In the genomic region with DNA sequence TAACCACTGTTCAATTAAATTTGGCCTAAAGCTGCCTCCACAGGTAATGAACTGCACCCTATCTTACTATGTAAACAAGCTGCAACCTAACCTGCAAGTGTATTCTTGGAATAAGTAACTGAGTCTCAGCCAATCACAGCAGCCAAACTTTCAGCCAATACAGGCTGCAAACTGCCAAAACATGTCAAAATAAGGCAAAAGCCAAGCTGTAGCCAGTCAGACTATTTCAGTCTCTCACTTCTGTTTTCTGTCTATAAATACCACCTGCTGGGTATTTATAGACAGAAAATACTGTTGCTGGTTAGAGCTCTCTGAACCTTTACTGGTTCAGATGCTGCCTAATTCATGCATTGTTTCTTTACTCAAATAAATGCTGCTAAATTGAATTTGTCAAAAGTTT, we compare ENCODE assay signal across 8 cellular contexts. TPM values are rescaled to one million over a fixed set of nuclear protein-coding genes. Genes with fewer than 3 reads are reported as not detected.
DNase-seq lines count a peak whose midpoint lies in the region; ATAC-seq, FAIRE-seq and TF ChIP-seq lines count a peak whose summit lies in the region.

No MANE protein-coding gene starts in this region.

- DNase-seq in NCI-H446 (lab: John Stamatoyannopoulos, UW) (peak; percentile 14 to 76), right lobe of liver (peak in 1 of 3 donors; percentile 80), H54 (ENCODE audit: insufficient read length, low spot score) (no peak), HEK293T (ENCODE audit: extremely low spot score) (no peak), kidney (no peak)
- DNase-seq in CD8-positive, alpha-beta memory T cell = no peak

- H3K27ac ChIP-seq in right lobe of liver (peak overlapping the region in 2 of 3 donors; percentile 25 to 73), kidney (ENCODE audit: low read depth in 2 of 2, low read length in 2 of 2) (no peak overlapping the region)
- no peak overlapping the region for H3K27ac ChIP-seq in CD8-positive, alpha-beta memory T cell (ENCODE audit: low read depth, low read length)

- CTCF ChIA-PET in CD8-positive, alpha-beta memory T cell (lab: Charles Lee) = no interaction called here
- CTCF ChIA-PET in HEK293T (lab: Yijun Ruan, JAX) = interaction anchor here (1.1 kb wide), 1 partner anchor 132 kb away, joined by 8 read pairs; no protein-coding TSS in a partner anchor

- no peaks in the 10 kb centered on the region for H3K9me3 Mint-ChIP-seq in CD8-positive, alpha-beta memory T cell

- H3K36me3 ChIP-seq in right lobe of liver (no peaks in the 10 kb centered on the region), kidney (ENCODE audit: control insufficient read depth in 1 of 2, insufficient read depth in 2 of 2, low read length in 2 of 2) (no peaks in the 10 kb centered on the region)
- no peaks in the 10 kb centered on the region for H3K36me3 ChIP-seq in CD8-positive, alpha-beta memory T cell (ENCODE audit: insufficient read depth, low read length)

- FAIRE-seq in H54 (lab: Jason Lieb, UNC) (no peak), kidney (lab: Jason Lieb, UNC) (no peak)

- H3K27ac Mint-ChIP-seq in CD8-positive, alpha-beta memory T cell = no peak overlapping the region

- H3K9me3 ChIP-seq in right lobe of liver (no peaks in the 10 kb centered on the region), kidney (ENCODE audit: control insufficient read depth in 1 of 2, low read length in 2 of 2) (no peaks in the 10 kb centered on the region)
- no peaks in the 10 kb centered on the region for H3K9me3 ChIP-seq in CD8-positive, alpha-beta memory T cell (ENCODE audit: low read length)

- ATAC-seq in GM18907 (IDR thresholded peaks at IDR 0.05; ENCODE audit: unreplicated experiment) (peak; percentile 95), HG02759 (IDR thresholded peaks at IDR 0.05; ENCODE audit: unreplicated experiment) (peak; percentile 94), right lobe of liver (peak; percentile 96 to 98 (median 98))

- POLR2A ChIA-PET in CD8-positive, alpha-beta memory T cell (lab: Charles Lee) = no interaction called here
- POLR2A ChIA-PET in HEK293T (lab: Yijun Ruan, JAX) = interaction anchor here (4.9 kb wide), 1 partner anchor 14 kb away, joined by 16 read pairs; the partner anchor contains the start of genes C2orf76 and DBI

- H3K4me3 Mint-ChIP-seq in CD8-positive, alpha-beta memory T cell = no peak overlapping the region

- peaks cover 0 to 6% of the 10 kb centered on the region in 2 donors for H3K27me3 Mint-ChIP-seq in CD8-positive, alpha-beta memory T cell

- H3K4me1 Mint-ChIP-seq in CD8-positive, alpha-beta memory T cell = peaks cover 1 to 8% (median 5%) of the 10 kb centered on the region in 3 donors

- TF ChIP-seq POLR2A in right lobe of liver (IDR thresholded peaks at IDR 0.05) = no peak
- no peak for TF ChIP-seq POLR2A in H54 (IDR thresholded peaks at IDR 0.05; ENCODE audit: low read depth, low read length)

- H3K4me1 ChIP-seq in right lobe of liver (peaks cover 0 to 5% (median 2%) of the 10 kb centered on the region in 4 donors), kidney (ENCODE audit: control insufficient read depth in 1 of 2, insufficient read depth in 1 of 2, low read depth in 1 of 2, low read length in 2 of 2) (no peaks in the 10 kb centered on the region)
- H3K4me1 ChIP-seq in CD8-positive, alpha-beta memory T cell (ENCODE audit: insufficient read depth, low read length) = no peaks in the 10 kb centered on the region

- TF ChIP-seq CTCF in right lobe of liver (IDR thresholded peaks at IDR 0.05) (peak in 2 of 4 donors; percentile 7 to 11), kidney (IDR thresholded peaks at IDR 0.05; ENCODE audit: borderline replicate concordance, extremely low read depth, insufficient read depth) (no peak)

- no peaks in the 10 kb centered on the region for H3K27me3 ChIP-seq in right lobe of liver
- H3K27me3 ChIP-seq in CD8-positive, alpha-beta memory T cell (ENCODE audit: insufficient read depth, low read length, poor library complexity, severe bottlenecking) = no peaks in the 10 kb centered on the region

- H3K9ac ChIP-seq in kidney (ENCODE audit: low read length in 2 of 2) = no peak overlapping the region

- H3K4me3 ChIP-seq in right lobe of liver (no peak overlapping the region), kidney (ENCODE audit: low read length in 2 of 2) (no peak overlapping the region)
- no peak overlapping the region for H3K4me3 ChIP-seq in CD8-positive, alpha-beta memory T cell (ENCODE audit: low read length)

- no peaks in the 10 kb centered on the region for H3K36me3 Mint-ChIP-seq in CD8-positive, alpha-beta memory T cell

- intact Hi-C loops in right lobe of liver (cut with DNase I) = no loop called here
- intact Hi-C loops in kidney (cut with DNase I) = no loop called here

TF ChIP-seq in HEK293T, 16 proteins besides CTCF, POLR2A, EP300 and RAD21:
- TF ChIP-seq ARNT (IDR thresholded peaks at IDR 0.05) (no peak), BHLHE40 (IDR thresholded peaks at IDR 0.05; ENCODE audit: borderline replicate concordance) (no peak), ELF4 (IDR thresholded peaks at IDR 0.05) (no peak)
- TF ChIP-seq, protein P1, sequence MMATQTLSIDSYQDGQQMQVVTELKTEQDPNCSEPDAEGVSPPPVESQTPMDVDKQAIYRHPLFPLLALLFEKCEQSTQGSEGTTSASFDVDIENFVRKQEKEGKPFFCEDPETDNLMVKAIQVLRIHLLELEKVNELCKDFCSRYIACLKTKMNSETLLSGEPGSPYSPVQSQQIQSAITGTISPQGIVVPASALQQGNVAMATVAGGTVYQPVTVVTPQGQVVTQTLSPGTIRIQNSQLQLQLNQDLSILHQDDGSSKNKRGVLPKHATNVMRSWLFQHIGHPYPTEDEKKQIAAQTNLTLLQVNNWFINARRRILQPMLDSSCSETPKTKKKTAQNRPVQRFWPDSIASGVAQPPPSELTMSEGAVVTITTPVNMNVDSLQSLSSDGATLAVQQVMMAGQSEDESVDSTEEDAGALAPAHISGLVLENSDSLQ (IDR thresholded peaks at IDR 0.05) = no peak

RNA-seq across cellular contexts. Expression of gene C2orf76, which starts 14.3 kb away (rescaled TPM):
- total RNA-seq in right lobe of liver = 1 to 10 TPM; 2.6 to 5.5 (median 3.5) TPM
- total RNA-seq in CD8-positive, alpha-beta memory T cell = 10 to 100 TPM; 19.6 to 24.7 TPM
- 16.5 TPM for polyA plus RNA-seq in CD8-positive, alpha-beta memory T cell
- 12.4 TPM for total RNA-seq in kidney
- 31.3 TPM for polyA plus RNA-seq in kidney (ENCODE audit: insufficient read depth, low read depth, low replicate concordance)

RNA-seq across cellular contexts. Expression of gene DBI, which starts 14.4 kb away (rescaled TPM):
- 100 to 1,000 TPM; 132 to 314 (median 191) TPM for total RNA-seq in right lobe of liver
- 100 to 1,000 TPM; 166 to 186 TPM for total RNA-seq in CD8-positive, alpha-beta memory T cell
- polyA plus RNA-seq in CD8-positive, alpha-beta memory T cell = 372 TPM
- 135 TPM for total RNA-seq in kidney
- polyA plus RNA-seq in kidney (ENCODE audit: insufficient read depth, low read depth, low replicate concordance) = 1,066 TPM

Comparison
In these comparisons a context has a peak if more than half of its experiments do, and no peak if none do; other contexts are left out.
1. DNase-seq: peak in NCI-H446 (2 of 2); none in H54 (single experiment), CD8-positive, alpha-beta memory T cell (0 of 5), HEK293T (single experiment) and kidney (single experiment).
2. H3K27ac ChIP-seq: peak in right lobe of liver (2 of 3); none in CD8-positive, alpha-beta memory T cell (single experiment) and kidney (0 of 2).
3. Peak in every context shown above with its lines, with median percentiles within 50 percentile points of each other: ATAC-seq.